ENCODE assay signal across 8 cellular contexts in genomic region chr11:113474362-113475159, GRCh38. TPM values are rescaled to one million over a fixed set of nuclear protein-coding genes. Genes with fewer than 3 reads are reported as not detected.
DNase-seq lines count a peak whose midpoint lies in the region; ATAC-seq and TF ChIP-seq lines count a peak whose summit lies in the region.

No MANE protein-coding gene starts in this region.

- intact Hi-C loops in Right ventricle myocardium inferior (cut with DNase I): no loop called here
- intact Hi-C loops in cardiac septum (cut with DNase I): no loop called here
- intact Hi-C loops in heart left ventricle (cut with DNase I): no loop called here
- intact Hi-C loops in posterior cingulate gyrus (cut with DNase I): no loop called here

- DNase-seq in Right ventricle myocardium inferior (ENCODE audit: missing footprints) (no peak), cardiac septum (ENCODE audit: low spot score) (no peak), RPMI7951 (ENCODE audit: low read depth) (peak; percentile 86), heart left ventricle (peak; percentile 75 to 78 (median 78)), posterior cingulate gyrus (peak in 8 of 10 donors; percentile 23 to 90 (median 58))
- DNase-seq in activated naive CD8-positive, alpha-beta T cell treated with anti-CD3 and anti-CD28 coated beads for 36 hours: peak; percentile 51

- no peak overlapping the region for H3K27ac Mint-ChIP-seq in activated naive CD8-positive, alpha-beta T cell treated with anti-CD3 and anti-CD28 coated beads for 36 hours

- no peak for TF ChIP-seq POLR2A in heart left ventricle (IDR thresholded peaks at IDR 0.05)

- H3K9me3 Mint-ChIP-seq in activated naive CD8-positive, alpha-beta T cell treated with anti-CD3 and anti-CD28 coated beads for 36 hours: no peaks in the 10 kb centered on the region

- no peaks in the 10 kb centered on the region for H3K36me3 Mint-ChIP-seq in activated naive CD8-positive, alpha-beta T cell treated with anti-CD3 and anti-CD28 coated beads for 36 hours

- 1 to 3% (median 2%) methylated on average over 32 to 70 of the region's 70 CpGs for whole genome bisulfite sequencing in heart left ventricle, 4 donors

- H3K27ac ChIP-seq in heart left ventricle: no peak overlapping the region

- no peak overlapping the region for H3K4me3 Mint-ChIP-seq in activated naive CD8-positive, alpha-beta T cell treated with anti-CD3 and anti-CD28 coated beads for 36 hours

- peak; percentile 79 for ATAC-seq in Right ventricle myocardium inferior
- peak; percentile 75 to 86 (median 81) for ATAC-seq in heart left ventricle
- no peak for ATAC-seq in GM19467 (IDR thresholded peaks at IDR 0.05; ENCODE audit: unreplicated experiment)
- ATAC-seq in HG02938 (IDR thresholded peaks at IDR 0.05; ENCODE audit: unreplicated experiment): no peak

- peak overlapping the region in 2 of 12 donors; percentile 16 to 18 for H3K4me3 ChIP-seq in heart left ventricle

- peaks cover 0 to 8% (median 0%) of the 10 kb centered on the region in 12 donors for H3K4me1 ChIP-seq in heart left ventricle

- H3K27me3 ChIP-seq in heart left ventricle: peaks cover 17 to 94% (median 46%) of the 10 kb centered on the region in 9 donors

- H3K4me1 Mint-ChIP-seq in activated naive CD8-positive, alpha-beta T cell treated with anti-CD3 and anti-CD28 coated beads for 36 hours: peaks cover 3% of the 10 kb centered on the region

- H3K27me3 Mint-ChIP-seq in activated naive CD8-positive, alpha-beta T cell treated with anti-CD3 and anti-CD28 coated beads for 36 hours: peaks cover 70% of the 10 kb centered on the region

- no peak for TF ChIP-seq CTCF in heart left ventricle (IDR thresholded peaks at IDR 0.05)

- no peaks in the 10 kb centered on the region for H3K9me3 ChIP-seq in heart left ventricle

- H3K36me3 ChIP-seq in heart left ventricle: no peaks in the 10 kb centered on the region

RNA-seq across cellular contexts. Expression of gene DRD2, which starts 0.6 kb away (rescaled TPM):
- total RNA-seq in Right ventricle myocardium inferior (not detected), cardiac septum (not detected), heart left ventricle (under 1 TPM in 1 of 9 donors, not detected in 8; 0.14 TPM)
- total RNA-seq in RPMI7951 (2014; rRNA removed; shearing (Covaris generic)): 8.2 and 10.7 TPM in 2 replicates
- not detected for total RNA-seq in activated naive CD8-positive, alpha-beta T cell treated with anti-CD3 and anti-CD28 coated beads for 36 hours
- under 1 TPM in 1 of 2 donors, not detected in 1; 0.12 TPM for polyA plus RNA-seq in heart left ventricle

Comparison
In these comparisons a context has a peak if more than half of its experiments do, and no peak if none do; other contexts are left out.
1. DNase-seq: peak in RPMI7951 (single experiment), activated naive CD8-positive, alpha-beta T cell treated with anti-CD3 and anti-CD28 coated beads for 36 hours (single experiment), heart left ventricle (5 of 5) and posterior cingulate gyrus (8 of 10); none in Right ventricle myocardium inferior (single experiment) and cardiac septum (single experiment).
2. ATAC-seq: peak in Right ventricle myocardium inferior (single experiment) and heart left ventricle (4 of 4); none in GM19467 (single experiment) and HG02938 (single experiment).